Comparison of ENCODE assay signal across 13 cellular contexts in genomic region chr3:100403956-100404548, GRCh38. TPM values are rescaled to one million over a fixed set of nuclear protein-coding genes. Genes with fewer than 3 reads are reported as not detected.
DNase-seq lines count a peak whose midpoint lies in the region; ATAC-seq and TF ChIP-seq lines count a peak whose summit lies in the region.
"Had no signal": no experiment of that assay in that cellular context is flagged by ENCODE, and none has a peak within 500 bp of the region (broad histone marks: within the 10 kb centered on the region; RNA-seq: fewer than 3 reads in every experiment).

No MANE protein-coding gene starts in this region.

- no peak for TF ChIP-seq CTCF in coronary artery (IDR thresholded peaks at IDR 0.05)
- TF ChIP-seq CTCF in nephron progenitor cell (IDR thresholded peaks at IDR 0.05), result no peak

- H3K9ac ChIP-seq in ES-I3 (ENCODE audit: low read depth, low read length), result peak overlapping the region; percentile 95; the same call in 1 of the 2 replicates
- 0 out of 2 replicates have a peak overlapping the region, but pooled peaks have one; percentile 92 for H3K9ac ChIP-seq in Karpas-422 (ENCODE audit: low read length)

- H3K27me3 ChIP-seq in Karpas-422 (ENCODE audit: low read length), result no peaks in the 10 kb centered on the region
- H3K27me3 ChIP-seq: upper lobe of left lung had no signal

- H3K79me2 ChIP-seq in Karpas-422 (ENCODE audit: low read length), result peaks cover 70% of the 10 kb centered on the region

- H3K9me3 Mint-ChIP-seq in nephron progenitor cell, result peaks cover 47% of the 10 kb centered on the region

- peaks cover 10% of the 10 kb centered on the region for H4K20me1 ChIP-seq in Karpas-422 (ENCODE audit: insufficient read depth, low read depth, low read length)

- H3K27me3 Mint-ChIP-seq in nephron progenitor cell (ENCODE audit: low read depth, poor library complexity), result no peaks in the 10 kb centered on the region

- H3K4me2 ChIP-seq in Karpas-422 (ENCODE audit: low read depth, low read length, poor library complexity, severe bottlenecking), result peak overlapping the region; percentile 94

- no peaks in the 10 kb centered on the region for H3K9me2 ChIP-seq in Karpas-422 (replicated peaks; ENCODE audit: insufficient read depth, low read length)

- DNase-seq in Karpas-422 (no peak), coronary artery (ENCODE audit: low spot score) (no peak), nephron progenitor cell (no peak)
- DNase-seq in activated effector memory CD4-positive, alpha-beta T cell treated with anti-CD3 and anti-CD28 coated beads, Interleukin-2, amount 50 U/mL, for 16 hours, result no peak
- DNase-seq in activated CD4-positive, alpha-beta T cell treated with anti-CD3 and anti-CD28 coated beads, Interleukin-2, amount 50 U/mL, for 1 hour, result no peak
- DNase-seq: activated CD8-positive, alpha-beta memory T cell treated with anti-CD3 and anti-CD28 coated beads for 24 hours; DMS79; KG1; upper lobe of left lung had no signal

- H3K9me3 ChIP-seq in ES-I3 (ENCODE audit: control insufficient read depth, insufficient read depth, low read length), result no peaks in the 10 kb centered on the region
- peaks cover 10% of the 10 kb centered on the region for H3K9me3 ChIP-seq in Karpas-422 (ENCODE audit: low read length)

- H3K36me3 Mint-ChIP-seq in nephron progenitor cell (ENCODE audit: low read depth), result peaks cover 48% of the 10 kb centered on the region

- H3K4me1 Mint-ChIP-seq in nephron progenitor cell, result peaks cover 49% of the 10 kb centered on the region

- peaks cover 5% of the 10 kb centered on the region; the same call in 1 of the 2 replicates for H3K4me1 ChIP-seq in ES-I3 (ENCODE audit: insufficient read depth, low read length)
- peaks cover 34% of the 10 kb centered on the region for H3K4me1 ChIP-seq in Karpas-422 (ENCODE audit: low read length)

- H3K27ac Mint-ChIP-seq in nephron progenitor cell, result no peak overlapping the region

- H3K27ac ChIP-seq in Karpas-422 (ENCODE audit: low read length) (no peak overlapping the region), coronary artery (no peak overlapping the region)
- H3K27ac ChIP-seq: upper lobe of left lung had no signal

- ATAC-seq in GM21529 (IDR thresholded peaks at IDR 0.05; ENCODE audit: unreplicated experiment) (no peak), HG03095 (IDR thresholded peaks at IDR 0.05; ENCODE audit: unreplicated experiment) (no peak)
- ATAC-seq: esophagus mucosa had no signal

- H3K36me3 ChIP-seq in ES-I3 (ENCODE audit: insufficient read depth, low read length) (no peaks in the 10 kb centered on the region), Karpas-422 (ENCODE audit: insufficient read depth, low read length) (peaks cover 12% of the 10 kb centered on the region)
- H3K36me3 ChIP-seq: upper lobe of left lung had no signal

- H3K4me3 ChIP-seq in Karpas-422 (ENCODE audit: low read length) (peak overlapping the region; percentile 96), coronary artery (peak overlapping the region; percentile 95)

- H3K4me3 Mint-ChIP-seq in nephron progenitor cell, result peak overlapping the region; percentile 92

- no peak overlapping the region for H2AFZ ChIP-seq in Karpas-422 (ENCODE audit: low read length)

RNA-seq across cellular contexts. Expression of gene LNP1, which starts 2.7 kb away (rescaled TPM):
- total RNA-seq in Karpas-422 (2014; rRNA removed; shearing (Covaris generic); ENCODE audit: low replicate concordance), result 3.4 and 6.0 TPM in 2 replicates

RNA-seq across cellular contexts. Expression of gene TOMM70, which starts 3.2 kb away (rescaled TPM):
- 43.1 and 45.1 TPM in 2 replicates for total RNA-seq in Karpas-422 (2014; rRNA removed; shearing (Covaris generic); ENCODE audit: low replicate concordance)
